ENCODE assay signal across 8 cellular contexts in genomic region chr14:100065942-100066574, GRCh38. TPM values are rescaled to one million over a fixed set of nuclear protein-coding genes. Genes with fewer than 3 reads are reported as not detected.
DNase-seq lines count a peak whose midpoint lies in the region; ATAC-seq, FAIRE-seq and TF ChIP-seq lines count a peak whose summit lies in the region.

No MANE protein-coding gene starts in this region.

- H3K4me1 Mint-ChIP-seq in activated CD4-positive, alpha-beta T cell treated with anti-CD3 and anti-CD28 coated beads for 36 hours = peaks cover 69% of the 10 kb centered on the region

- intact Hi-C loops in activated CD4-positive, alpha-beta T cell treated with anti-CD3 and anti-CD28 coated beads for 36 hours (cut with DNase I, micrococcal nuclease) = loop anchor here (1.0 to 10.0 kb wide), 11 partner anchors 9 to 1901 kb away; partner anchors contain the start of genes BCL11B (in 1 of the 2), CCDC85C (in 1 of the 2), CCNK (in 1 of the 2) and PPP2R5C (in 1 of the 2)

- no peaks in the 10 kb centered on the region for H3K27me3 Mint-ChIP-seq in activated CD4-positive, alpha-beta T cell treated with anti-CD3 and anti-CD28 coated beads for 36 hours

- FAIRE-seq in D721Med (lab: Jason Lieb, UNC) = no peak

- ATAC-seq in GM18861 (IDR thresholded peaks at IDR 0.05; ENCODE audit: unreplicated experiment) = peak; percentile 28
- peak; percentile 30 for ATAC-seq in HG03103 (IDR thresholded peaks at IDR 0.05; ENCODE audit: low read depth, unreplicated experiment)
- ATAC-seq in activated CD4-positive, alpha-beta T cell treated with anti-CD3 and anti-CD28 coated beads for 36 hours = peak; percentile 26

- peaks cover 39% of the 10 kb centered on the region for H3K36me3 Mint-ChIP-seq in activated CD4-positive, alpha-beta T cell treated with anti-CD3 and anti-CD28 coated beads for 36 hours (ENCODE audit: low read depth)

- no peak overlapping the region for H3K4me3 ChIP-seq in fibroblast of villous mesenchyme (ENCODE audit: low read depth, low read length)

- no peaks in the 10 kb centered on the region for H3K9me3 Mint-ChIP-seq in activated CD4-positive, alpha-beta T cell treated with anti-CD3 and anti-CD28 coated beads for 36 hours (ENCODE audit: low read depth)

- TF ChIP-seq CTCF in fibroblast of villous mesenchyme (IDR thresholded peaks at IDR 0.05; ENCODE audit: insufficient read depth, low read depth, low read length) (no peak), D721Med (IDR thresholded peaks at IDR 0.05; ENCODE audit: insufficient read depth, missing control alignments) (no peak)

- H3K27ac Mint-ChIP-seq in activated CD4-positive, alpha-beta T cell treated with anti-CD3 and anti-CD28 coated beads for 36 hours = peak overlapping the region; percentile 99

- DNase-seq in activated CD4-positive, alpha-beta T cell treated with anti-CD3 and anti-CD28 coated beads for 36 hours = peak; percentile 90
- DNase-seq in fibroblast of villous mesenchyme (ENCODE audit: low read depth) (peak; percentile 88), D721Med (ENCODE audit: insufficient read length, low spot score) (no peak), NCI-H1436 (lab: John Stamatoyannopoulos, UW) (no peak), NCI-H82 (lab: John Stamatoyannopoulos, UW) (no peak)
- peak; percentile 68 for DNase-seq in stimulated activated CD8-positive, alpha-beta memory T cell treated with anti-CD3 and anti-CD28 coated beads, Interleukin-4, amount 100 ng/mL, for 24 hours (ENCODE audit: low read depth)

- peak overlapping the region; percentile 75 for H3K4me3 Mint-ChIP-seq in activated CD4-positive, alpha-beta T cell treated with anti-CD3 and anti-CD28 coated beads for 36 hours

- POLR2A ChIA-PET in activated CD4-positive, alpha-beta T cell treated with anti-CD3 and anti-CD28 coated beads for 36 hours (lab: Charles Lee) = interaction anchor here (0.7 to 12.0 kb wide), 12 partner anchors 9 to 1757 kb away, joined by 3 to 162 read pairs (median 7); a partner anchor contains a TSS

- CTCF ChIA-PET in activated CD4-positive, alpha-beta T cell treated with anti-CD3 and anti-CD28 coated beads for 36 hours (lab: Charles Lee) = interaction anchor here (0.5 to 17.2 kb wide), 14 partner anchors 9 to 175 kb away, joined by 3 to 231 read pairs (median 4); no protein-coding TSS in a partner anchor

RNA-seq across cellular contexts. Expression of gene EVL, which starts 0.8 kb away (rescaled TPM):
- 100 to 1,000 TPM; 249 to 378 TPM for total RNA-seq in activated CD4-positive, alpha-beta T cell treated with anti-CD3 and anti-CD28 coated beads for 36 hours
- 5.2 and 9.7 TPM in 2 replicates for total RNA-seq in fibroblast of villous mesenchyme

Comparison
In these comparisons a context has a peak if more than half of its experiments do, and no peak if none do; other contexts are left out.
1. DNase-seq: peak in activated CD4-positive, alpha-beta T cell treated with anti-CD3 and anti-CD28 coated beads for 36 hours (single experiment), fibroblast of villous mesenchyme (single experiment) and stimulated activated CD8-positive, alpha-beta memory T cell treated with anti-CD3 and anti-CD28 coated beads, Interleukin-4, amount 100 ng/mL, for 24 hours (single experiment); none in D721Med (single experiment), NCI-H1436 (single experiment) and NCI-H82 (single experiment).
2. RNA of gene EVL, which starts 0.8 kb away (total RNA-seq): 249 to 378 TPM in activated CD4-positive, alpha-beta T cell treated with anti-CD3 and anti-CD28 coated beads for 36 hours; 5.2 to 9.7 TPM in fibroblast of villous mesenchyme; every median in the first group is over 10 times any median in the second.
3. Peak in every context shown above with its lines, with median percentiles within 50 percentile points of each other: ATAC-seq.